ENCODE assay signal across 1 cellular context in genomic region chr1:84920159-84920558, GRCh38.
TF ChIP-seq lines count a peak whose summit lies in the region.

No MANE protein-coding gene starts in this region.

TF ChIP-seq in GM23338, 12 proteins besides CTCF, POLR2A, EP300 and RAD21 (continued from another document):
- TF ChIP-seq REST (IDR thresholded peaks at IDR 0.05; ENCODE audit: unreplicated experiment) (no peak), EZH2 (IDR thresholded peaks at IDR 0.05; ENCODE audit: low read depth, unreplicated experiment) (no peak), JUNB (IDR thresholded peaks at IDR 0.05; ENCODE audit: unreplicated experiment) (no peak), STAT1 (IDR thresholded peaks at IDR 0.05; ENCODE audit: unreplicated experiment) (no peak)
